In genomic region chr2:127314193-127314988, GRCh38 we compare ENCODE assay signal across 24 cellular contexts. TPM values are rescaled to one million over a fixed set of nuclear protein-coding genes. Genes with fewer than 3 reads are reported as not detected.
DNase-seq lines count a peak whose midpoint lies in the region; ATAC-seq and TF ChIP-seq lines count a peak whose summit lies in the region.
"Had no signal": no experiment of that assay in that cellular context is flagged by ENCODE, and none has a peak within 500 bp of the region (broad histone marks: within the 10 kb centered on the region; RNA-seq: fewer than 3 reads in every experiment).

No MANE protein-coding gene starts in this region.

- POLR2A ChIA-PET in activated B cell treated with CpG ODN at 0.5 μM for 24 hours (lab: Charles Lee): interaction anchor here (1.4 kb wide), 1 partner anchor 74 kb away, joined by 4 read pairs; no protein-coding TSS in a partner anchor

- intact Hi-C loops in activated B cell treated with CpG ODN at 0.5 μM for 24 hours (cut with micrococcal nuclease): loop anchor here (5.0 kb wide), 1 partner anchor 103 kb away; the partner anchor contains the start of gene PROC

- no peaks in the 10 kb centered on the region for H3K9me3 Mint-ChIP-seq in activated B cell treated with CpG ODN at 0.5 μM for 24 hours
- H3K9me3 Mint-ChIP-seq: H9; natural killer cell; stimulated activated naive CD8-positive, alpha-beta T cell treated with anti-CD3 and anti-CD28 coated beads, Interleukin-15, Interleukin-2, amounts not matched to agents 100 ng/mL and 50 ng/mL, for 24 hours had no signal

- H3K27ac Mint-ChIP-seq in activated B cell treated with CpG ODN at 0.5 μM for 24 hours: peak overlapping the region; percentile 14
- H3K27ac Mint-ChIP-seq: B cell; H9; natural killer cell; stimulated activated naive CD8-positive, alpha-beta T cell treated with anti-CD3 and anti-CD28 coated beads, Interleukin-15, Interleukin-2, amounts not matched to agents 100 ng/mL and 50 ng/mL, for 24 hours had no signal

- H3K4me3 Mint-ChIP-seq in activated B cell treated with CpG ODN at 0.5 μM for 24 hours: no peak overlapping the region
- H3K4me3 Mint-ChIP-seq: B cell; H9; natural killer cell; stimulated activated naive CD8-positive, alpha-beta T cell treated with anti-CD3 and anti-CD28 coated beads, Interleukin-15, Interleukin-2, amounts not matched to agents 100 ng/mL and 50 ng/mL, for 24 hours had no signal

- TF ChIP-seq CTCF in activated B cell treated with CpG ODN at 0.5 μM for 24 hours (IDR thresholded peaks at IDR 0.05): no peak

- H3K27me3 Mint-ChIP-seq in activated B cell treated with CpG ODN at 0.5 μM for 24 hours: no peaks in the 10 kb centered on the region
- H3K27me3 Mint-ChIP-seq: B cell; stimulated activated naive CD8-positive, alpha-beta T cell treated with anti-CD3 and anti-CD28 coated beads, Interleukin-15, Interleukin-2, amounts not matched to agents 100 ng/mL and 50 ng/mL, for 24 hours had no signal

- H3K27ac ChIP-seq in substantia nigra (ENCODE audit: low read depth, low read length, poor library complexity, severe bottlenecking): no peak overlapping the region
- H3K27ac ChIP-seq: PC-9, thyroid gland, vagina, WERI-Rb-1 had no signal

- peaks cover 89% of the 10 kb centered on the region for H3K36me3 Mint-ChIP-seq in activated B cell treated with CpG ODN at 0.5 μM for 24 hours (ENCODE audit: low read depth)

- peaks cover 18% of the 10 kb centered on the region for H3K4me1 Mint-ChIP-seq in activated B cell treated with CpG ODN at 0.5 μM for 24 hours
- H3K4me1 Mint-ChIP-seq: H9, natural killer cell had no signal

- ATAC-seq in activated B cell treated with CpG ODN at 0.5 μM for 24 hours (ENCODE audit: low read depth): no peak
- ATAC-seq: natural killer cell had no signal

- CTCF ChIA-PET in activated B cell treated with CpG ODN at 0.5 μM for 24 hours (lab: Charles Lee): interaction anchor here (3.3 kb wide), 1 partner anchor 165 kb away, joined by 11 read pairs; no protein-coding TSS in a partner anchor

- DNase-seq in NOMO-1 treated with DMSO at 0.1 percent for 48 hours (lab: John Stamatoyannopoulos, UW; ENCODE audit: unreplicated experiment) (peak; percentile 7), NOMO-1 treated with dmso at 0.1 percent for 144 hours (lab: John Stamatoyannopoulos, UW; ENCODE audit: unreplicated experiment) (no peak), NCI-H69 (lab: John Stamatoyannopoulos, UW) (peak; percentile 30), activated B cell treated with CpG ODN at 0.5 μM for 24 hours (no peak), NCI-H524 treated with DMSO at 0.1 percent for 48 hours (lab: John Stamatoyannopoulos, UW) (no peak), substantia nigra (lab: John Stamatoyannopoulos, UW) (no peak), AG08395 (ENCODE audit: low spot score) (no peak)
- no peak for DNase-seq in activated effector memory CD4-positive, alpha-beta T cell treated with anti-CD3 and anti-CD28 coated beads, Interleukin-2, amount 50 U/mL, for 16 hours
- DNase-seq: activated CD4-positive, alpha-beta T cell treated with anti-CD3 and anti-CD28 coated beads, Interleukin-2, amount 50 U/mL, for 1 hour; activated naive CD4-positive, alpha-beta T cell treated with anti-CD3 and anti-CD28 coated beads, Interleukin-2, amount 50 U/mL, for 16 hours; amniotic stem cell; H9; islet precursor cell; natural killer cell; NCI-H1436 treated with DMSO at 0.1 percent for 48 hours; NCI-H2227 treated with DMSO at 0.1 percent for 48 hours; occipital lobe; PC-9; SHP77; thyroid gland; WERI-Rb-1 had no signal

RNA-seq across cellular contexts. Expression of gene ERCC3, which starts 20.4 kb away (rescaled TPM):
- 55.9 and 65.6 TPM in 2 replicates for total RNA-seq in activated B cell treated with CpG ODN at 0.5 μM for 24 hours

Comparison
In these comparisons a context has a peak if more than half of its experiments do, and no peak if none do; other contexts are left out.
1. DNase-seq: peak in NOMO-1 treated with DMSO at 0.1 percent for 48 hours (single experiment) and NCI-H69 (single experiment); none in NOMO-1 treated with dmso at 0.1 percent for 144 hours (single experiment), activated B cell treated with CpG ODN at 0.5 μM for 24 hours (single experiment), NCI-H524 treated with DMSO at 0.1 percent for 48 hours (single experiment), substantia nigra (0 of 49), AG08395 (single experiment) and activated effector memory CD4-positive, alpha-beta T cell treated with anti-CD3 and anti-CD28 coated beads, Interleukin-2, amount 50 U/mL, for 16 hours (single experiment).